In genomic region chr1:201016211-201016651, GRCh38 we compare ENCODE assay signal across 9 cellular contexts. TPM values are rescaled to one million over a fixed set of nuclear protein-coding genes. Genes with fewer than 3 reads are reported as not detected.
DNase-seq lines count a peak whose midpoint lies in the region; ATAC-seq and TF ChIP-seq lines count a peak whose summit lies in the region.
"Had no signal": no experiment of that assay in that cellular context is flagged by ENCODE, and none has a peak within 500 bp of the region (broad histone marks: within the 10 kb centered on the region; RNA-seq: fewer than 3 reads in every experiment).

No MANE protein-coding gene starts in this region.

- H3K27me3 ChIP-seq in heart right ventricle (peaks cover 4 to 54% (median 38%) of the 10 kb centered on the region in 7 donors), Karpas-422 (ENCODE audit: low read length) (no peaks in the 10 kb centered on the region), gastroesophageal sphincter (peaks cover 40% of the 10 kb centered on the region)

- no peak overlapping the region for H3K4me3 Mint-ChIP-seq in type B pancreatic cell

- H3K36me3 ChIP-seq in heart right ventricle (no peaks in the 10 kb centered on the region), SK-N-MC (ENCODE audit: insufficient read depth, low read length) (no peaks in the 10 kb centered on the region), Karpas-422 (ENCODE audit: insufficient read depth, low read length) (no peaks in the 10 kb centered on the region), gastroesophageal sphincter (no peaks in the 10 kb centered on the region)

- no peaks in the 10 kb centered on the region for H3K9me3 Mint-ChIP-seq in type B pancreatic cell

- H3K4me3 ChIP-seq in heart right ventricle (no peak overlapping the region), SK-N-MC (peak overlapping the region; percentile 73), Karpas-422 (ENCODE audit: low read length) (no peak overlapping the region), gastroesophageal sphincter (no peak overlapping the region)

- TF ChIP-seq EP300 in gastroesophageal sphincter (IDR thresholded peaks at IDR 0.05): no peak

- TF ChIP-seq CTCF in heart right ventricle (IDR thresholded peaks at IDR 0.05) (no peak), type B pancreatic cell (conservative IDR thresholded peaks at IDR 0.05) (no peak), gastroesophageal sphincter (IDR thresholded peaks at IDR 0.05) (no peak)

- H3K4me1 ChIP-seq in heart right ventricle: peaks cover 0 to 92% (median 31%) of the 10 kb centered on the region in 9 donors
- H3K4me1 ChIP-seq in Karpas-422 (ENCODE audit: low read length): peaks cover 4% of the 10 kb centered on the region; the same call in 1 of the 2 replicates
- H3K4me1 ChIP-seq in gastroesophageal sphincter: peaks cover 0 to 33% (median 11%) of the 10 kb centered on the region in 3 donors

- no peak overlapping the region for H3K4me2 ChIP-seq in Karpas-422 (ENCODE audit: low read depth, low read length, poor library complexity, severe bottlenecking)

- ATAC-seq in heart right ventricle (peak in 4 of 8 donors; percentile 12 to 52 (median 43)), Right ventricle myocardium superior (ENCODE audit: poor library complexity) (no peak), gastroesophageal sphincter (no peak)
- ATAC-seq: esophagus mucosa had no signal

- DNase-seq in heart right ventricle: peak; percentile 38 to 40
- no peak for DNase-seq in Right ventricle myocardium superior
- no peak for DNase-seq in SK-N-MC (ENCODE audit: low read depth, low spot score)
- DNase-seq in hepatic stellate cell (ENCODE audit: low spot score): peak; percentile 40
- no peak for DNase-seq in type B pancreatic cell (ENCODE audit: extremely low spot score, unreplicated experiment)
- no peak for DNase-seq in Karpas-422
- no peak for DNase-seq in HCEC 1CT

- peaks cover 21% of the 10 kb centered on the region for H3K27me3 Mint-ChIP-seq in type B pancreatic cell

- H3K27ac Mint-ChIP-seq in type B pancreatic cell: peak overlapping the region; percentile 5

- no peaks in the 10 kb centered on the region for H3K9me3 ChIP-seq in heart right ventricle
- H3K9me3 ChIP-seq in SK-N-MC (ENCODE audit: low read depth, low read length): no peaks in the 10 kb centered on the region
- H3K9me3 ChIP-seq in Karpas-422 (ENCODE audit: low read length): no peaks in the 10 kb centered on the region
- no peaks in the 10 kb centered on the region for H3K9me3 ChIP-seq in gastroesophageal sphincter

- no peak overlapping the region for H2AFZ ChIP-seq in Karpas-422 (ENCODE audit: low read length)

- H3K79me2 ChIP-seq in Karpas-422 (ENCODE audit: low read length): no peaks in the 10 kb centered on the region

- intact Hi-C loops in heart right ventricle (cut with DNase I): loop anchor here in 1 of 10 donors (5.0 kb wide), 1 partner anchor 1729 kb away; no protein-coding TSS in a partner anchor
- intact Hi-C loops in Right ventricle myocardium superior (cut with DNase I): no loop called here

- H3K27ac ChIP-seq in heart right ventricle (peak overlapping the region in 1 of 10 donors; percentile 72), SK-N-MC (no peak overlapping the region), Karpas-422 (ENCODE audit: low read length) (no peak overlapping the region), gastroesophageal sphincter (no peak overlapping the region)

- H3K9me2 ChIP-seq in Karpas-422 (replicated peaks; ENCODE audit: insufficient read depth, low read length): no peaks in the 10 kb centered on the region

- WGBS in heart right ventricle, 2 donors: 14 to 20% methylated on average over 10 of the region's 10 CpGs
- WGBS in gastroesophageal sphincter (ENCODE audit: low coverage in 1 of 2), 2 donors: 0% methylated on average over 2 of the region's 10 CpGs; no CpG with 5 or more reads in 1 of the 2 donors

- peaks cover 33% of the 10 kb centered on the region for H3K4me1 Mint-ChIP-seq in type B pancreatic cell (ENCODE audit: unreplicated experiment)

- TF ChIP-seq POLR2A in gastroesophageal sphincter (IDR thresholded peaks at IDR 0.05): no peak

- H3K9ac ChIP-seq in SK-N-MC (ENCODE audit: insufficient read length) (no peak overlapping the region), Karpas-422 (ENCODE audit: low read length) (no peak overlapping the region)

- no peaks in the 10 kb centered on the region for H3K36me3 Mint-ChIP-seq in type B pancreatic cell

- H4K20me1 ChIP-seq in Karpas-422 (ENCODE audit: insufficient read depth, low read depth, low read length): no peaks in the 10 kb centered on the region

RNA-seq across cellular contexts. Expression of gene KIF21B, which starts 7.3 kb away (rescaled TPM):
- total RNA-seq in heart right ventricle (1 to 10 TPM in 1 of 10 donors, under 1 TPM in 9; 0.32 to 2.6 (median 0.41) TPM), Right ventricle myocardium superior (0.24 TPM), type B pancreatic cell (ENCODE audit: low replicate concordance) (0.79 and 7.6 TPM in 2 replicates), gastroesophageal sphincter (1 to 10 TPM; 1.2 to 1.9 (median 1.6) TPM)
- polyA plus RNA-seq in heart right ventricle: under 1 TPM; 0.10 to 0.44 TPM
- total RNA-seq in Karpas-422 (2014; rRNA removed; shearing (Covaris generic); ENCODE audit: low replicate concordance): 0.22 TPM in 2 replicates

Comparison
In these comparisons a context has a peak if more than half of its experiments do, and no peak if none do; other contexts are left out.
1. DNase-seq: peak in heart right ventricle (2 of 2) and hepatic stellate cell (single experiment); none in Right ventricle myocardium superior (single experiment), SK-N-MC (single experiment), type B pancreatic cell (single experiment), Karpas-422 (single experiment) and HCEC 1CT (single experiment).